13 cellular contexts compared by ENCODE assay signal in genomic region chr6:55293116-55293515, GRCh38. TPM values are rescaled to one million over a fixed set of nuclear protein-coding genes. Genes with fewer than 3 reads are reported as not detected.
DNase-seq lines count a peak whose midpoint lies in the region; ATAC-seq and TF ChIP-seq lines count a peak whose summit lies in the region.
"Had no signal": no experiment of that assay in that cellular context is flagged by ENCODE, and none has a peak within 500 bp of the region (broad histone marks: within the 10 kb centered on the region; RNA-seq: fewer than 3 reads in every experiment).

No MANE protein-coding gene starts in this region.

- DNase-seq in SIG-M5 treated with dmso at 0.1 percent for 504 hours (lab: John Stamatoyannopoulos, UW; ENCODE audit: unreplicated experiment) (peak; percentile 13), SIG-M5 (lab: John Stamatoyannopoulos, UW) (no peak), NAMALWA (ENCODE audit: low spot score) (peak; percentile 33), choroid plexus epithelial cell (ENCODE audit: low read depth) (peak; percentile 70), renal cortical epithelial cell (ENCODE audit: low read depth) (peak; percentile 4), colonic mucosa (no peak), hypothalamus (lab: John Stamatoyannopoulos, UW) (no peak)
- DNase-seq: activated T-cell treated with anti-CD3 and anti-CD28 coated beads, Interleukin-2, amount 50 U/mL, for 24 hours; C1 segment of cervical spinal cord; stimulated activated CD4-positive, alpha-beta T cell treated with anti-CD3 and anti-CD28 coated beads, Interleukin-2, amount 100 ng/mL, for 24 hours had no signal

- TF ChIP-seq CTCF in choroid plexus epithelial cell (conservative IDR thresholded peaks at IDR 0.05; ENCODE audit: low read depth, low read length), result peak; percentile 61
- no peak for TF ChIP-seq CTCF in colonic mucosa (IDR thresholded peaks at IDR 0.05)
- no peak for TF ChIP-seq CTCF in gastroesophageal sphincter (IDR thresholded peaks at IDR 0.05)

- H3K27me3 ChIP-seq in colonic mucosa, result no peaks in the 10 kb centered on the region
- H3K27me3 ChIP-seq in gastroesophageal sphincter, result no peaks in the 10 kb centered on the region

- WGBS in gastroesophageal sphincter (ENCODE audit: low coverage in 1 of 2), 2 donors, result 35 to 83% methylated on average over 2 of the region's 2 CpGs

- intact Hi-C loops in colonic mucosa (cut with DNase I), result no loop called here

- TF ChIP-seq EP300 in gastroesophageal sphincter (IDR thresholded peaks at IDR 0.05), result no peak

- no peak for ATAC-seq in gastroesophageal sphincter

- H3K27ac ChIP-seq in colonic mucosa (no peak overlapping the region), gastroesophageal sphincter (no peak overlapping the region)

- H3K36me3 ChIP-seq in colonic mucosa (no peaks in the 10 kb centered on the region), gastroesophageal sphincter (no peaks in the 10 kb centered on the region)

- H3K4me3 ChIP-seq in choroid plexus epithelial cell (ENCODE audit: low read depth, low read length) (no peak overlapping the region), colonic mucosa (no peak overlapping the region), gastroesophageal sphincter (no peak overlapping the region)

- H3K9ac ChIP-seq in colonic mucosa (ENCODE audit: low read depth in 2 of 2, low read length in 2 of 2), result no peak overlapping the region

- H3K4me1 ChIP-seq in colonic mucosa (no peaks in the 10 kb centered on the region), gastroesophageal sphincter (no peaks in the 10 kb centered on the region)

- TF ChIP-seq POLR2A in gastroesophageal sphincter (IDR thresholded peaks at IDR 0.05), result no peak

- H3K9me3 ChIP-seq in colonic mucosa (no peaks in the 10 kb centered on the region), gastroesophageal sphincter (peaks cover 0 to 6% (median 0%) of the 10 kb centered on the region in 3 donors)

RNA-seq across cellular contexts. Expression of gene GFRAL, which starts 34.2 kb away (rescaled TPM):
- total RNA-seq in renal cortical epithelial cell (not detected in 2 replicates), colonic mucosa (not detected), gastroesophageal sphincter (not detected)
- total RNA-seq: mononuclear cell, urinary bladder had no signal

Comparison
In these comparisons a context has a peak if more than half of its experiments do, and no peak if none do; other contexts are left out.
1. DNase-seq: peak in SIG-M5 treated with dmso at 0.1 percent for 504 hours (single experiment), NAMALWA (single experiment), choroid plexus epithelial cell (single experiment) and renal cortical epithelial cell (single experiment); none in SIG-M5 (single experiment), colonic mucosa (single experiment) and hypothalamus (0 of 51).